8 cellular contexts compared by ENCODE assay signal in genomic region chr12:17322090-17322489, GRCh38.
"Had no signal": no experiment of that assay in that cellular context is flagged by ENCODE, and none has a peak within 500 bp of the region (broad histone marks: within the 10 kb centered on the region; RNA-seq: fewer than 3 reads in every experiment).

No MANE protein-coding gene starts in this region.

- H3K4me1 ChIP-seq: HAP-1 had no signal

- ATAC-seq: HCT116, K562 had no signal

- H3K36me3 ChIP-seq: HAP-1 had no signal

- H3K9ac ChIP-seq: GM23248 had no signal

- H3K4me3 Mint-ChIP-seq: HFFc6 had no signal

- H3K4me3 ChIP-seq: GM23248, HAP-1, K562 had no signal

- H3K27ac ChIP-seq: GM23248 had no signal

- H3K9me3 ChIP-seq: HAP-1 had no signal

- H3K27ac Mint-ChIP-seq: HFFc6 had no signal

- DNase-seq: GM23248, H7, HFFc6, IMR-90, KG1 had no signal
